1 cellular context compared by ENCODE assay signal in the genomic region with DNA sequence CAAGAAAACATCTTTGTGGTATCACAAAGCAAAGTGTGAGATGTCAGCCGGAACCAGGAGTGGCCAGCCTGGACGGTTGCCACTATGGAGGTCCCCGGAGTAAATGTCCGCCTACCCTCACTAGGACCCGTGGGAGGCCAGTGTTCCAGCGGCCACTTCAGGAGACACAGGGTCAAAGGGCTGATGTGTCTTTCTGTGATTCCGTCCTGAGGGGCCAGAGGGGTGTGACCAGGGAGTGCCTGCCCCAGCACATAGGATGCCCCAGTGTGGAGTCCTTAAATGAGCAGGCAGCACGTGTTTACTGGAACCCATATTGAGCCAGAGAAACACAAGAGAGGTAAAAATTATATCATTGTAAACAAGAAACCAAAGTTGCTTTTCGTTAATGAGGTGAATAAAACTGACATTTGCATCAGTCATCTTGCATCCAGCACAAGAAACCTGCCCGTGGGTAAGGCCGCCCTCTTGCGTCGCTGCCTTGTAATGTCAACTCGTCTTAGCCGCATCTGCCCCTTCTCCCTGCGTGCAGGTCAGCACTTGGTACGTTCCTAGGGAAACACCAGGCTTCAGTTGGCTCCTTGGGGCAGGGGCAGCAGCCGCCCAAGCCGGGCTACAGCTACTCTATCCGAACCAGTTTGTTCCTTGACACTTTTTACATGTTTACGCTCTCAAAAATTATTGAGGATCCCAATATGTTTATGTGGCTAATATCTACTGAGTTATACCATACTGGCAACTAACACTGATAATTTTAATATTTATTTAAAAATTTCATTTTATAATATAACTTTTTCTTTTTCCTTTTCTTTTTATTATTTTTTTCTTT.
A peak's percentile ranks its signal among the peaks of the same experiment; 100 is the strongest.
TF ChIP-seq lines count a peak whose summit lies in the region.

No MANE protein-coding gene starts in this region.

TF ChIP-seq in HEK293, 187 proteins besides CTCF, POLR2A, EP300 and RAD21 (continued from another document):
- TF ChIP-seq ZNF585B (tag by site-specific recombination; IDR thresholded peaks at IDR 0.05) (no peak), ZBTB17 (tag by site-specific recombination; IDR thresholded peaks at IDR 0.05) (peak; percentile 45; the same call in 1 of the 2 replicates), ZNF473 (tag by site-specific recombination; IDR thresholded peaks at IDR 0.05) (no peak), ZNF416 (tag by site-specific recombination; IDR thresholded peaks at IDR 0.05) (no peak), ZNF654 (tag by site-specific recombination; IDR thresholded peaks at IDR 0.05; ENCODE audit: low read depth) (peak; percentile 88), ZNF394 (tag by site-specific recombination; IDR thresholded peaks at IDR 0.05; ENCODE audit: borderline replicate concordance) (peak; percentile 48; the same call in 1 of the 2 replicates), OSR2 (tag by site-specific recombination; IDR thresholded peaks at IDR 0.05) (no peak), KLF10 (tag by site-specific recombination; IDR thresholded peaks at IDR 0.05) (no peak)
